In the genomic region with DNA sequence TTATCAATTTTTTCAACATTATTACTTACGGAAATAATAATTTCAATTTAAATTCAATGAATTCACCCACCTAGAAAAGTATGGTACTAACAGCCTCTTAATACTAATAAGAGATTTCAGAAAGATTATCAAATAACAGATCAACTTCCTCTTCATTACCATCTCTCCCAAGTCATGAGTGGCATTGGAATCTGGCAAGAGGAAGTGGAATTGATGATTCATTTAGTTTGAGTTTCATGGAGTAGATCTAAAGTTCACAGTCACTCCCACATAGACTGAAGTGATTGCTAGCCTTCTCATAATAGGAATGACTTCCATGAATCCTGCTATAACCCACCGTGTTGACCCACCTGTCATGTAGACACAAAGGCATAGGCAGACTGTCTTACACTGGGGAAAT, we compare ENCODE assay signal across 14 cellular contexts.
A peak's percentile ranks its signal among the peaks of the same experiment; 100 is the strongest.
DNase-seq lines count a peak whose midpoint lies in the region; FAIRE-seq and TF ChIP-seq lines count a peak whose summit lies in the region.
"Had no signal": no experiment of that assay in that cellular context is flagged by ENCODE, and none has a peak within 500 bp of the region (broad histone marks: within the 10 kb centered on the region; RNA-seq: fewer than 3 reads in every experiment).

No MANE protein-coding gene starts in this region.

- peak overlapping the region; percentile 59 for H3K4me2 ChIP-seq in endothelial cell of umbilical vein (ENCODE audit: insufficient read depth, low read length)

- H3K9me3 ChIP-seq in endothelial cell of umbilical vein (replicated peaks; ENCODE audit: control insufficient read depth, insufficient read depth, low read length) = no peaks in the 10 kb centered on the region

- H3K4me3 Mint-ChIP-seq in activated CD4-positive, alpha-beta T cell treated with anti-CD3 and anti-CD28 coated beads, Interleukin-2, amount 10 ng/mL, durations not matched to agents 7 days and 5 days = no peak overlapping the region
- H3K4me3 Mint-ChIP-seq: activated T-helper 17 cell treated with anti-CD3 and anti-CD28 coated beads, Interleukin-2, amount 50 U/mL, for 72 hours; nephron had no signal

- H3K36me3 Mint-ChIP-seq in activated CD4-positive, alpha-beta T cell treated with anti-CD3 and anti-CD28 coated beads, Interleukin-2, amount 10 ng/mL, durations not matched to agents 7 days and 5 days (ENCODE audit: low read depth) = no peaks in the 10 kb centered on the region

- no peaks in the 10 kb centered on the region for H3K79me2 ChIP-seq in endothelial cell of umbilical vein (ENCODE audit: control insufficient read depth, insufficient read depth, low read length)

- peak; percentile 77 for DNase-seq in EH (ENCODE audit: low read depth)
- peak; percentile 67 for DNase-seq in RCC 7860 (ENCODE audit: low spot score)
- peak; percentile 75 for DNase-seq in endothelial cell of umbilical vein (ENCODE audit: low read depth, low spot score)
- DNase-seq in non-pigmented ciliary epithelial cell (ENCODE audit: low read depth) = peak; percentile 47
- no peak for DNase-seq in activated CD4-positive, alpha-beta T cell treated with anti-CD3 and anti-CD28 coated beads, Interleukin-2, amount 10 ng/mL, durations not matched to agents 7 days and 5 days
- DNase-seq in NCI-H345 treated with DMSO at 0.1 percent for 48 hours (lab: John Stamatoyannopoulos, UW; ENCODE audit: unreplicated experiment) = no peak
- no peak for DNase-seq in NCI-H69 (lab: John Stamatoyannopoulos, UW)
- no peak for DNase-seq in KG1 (lab: John Stamatoyannopoulos, UW)
- DNase-seq: COR-L47, dorsolateral prefrontal cortex, NCI-H187 had no signal

- H3K9ac ChIP-seq in endothelial cell of umbilical vein (replicated peaks; ENCODE audit: extremely low read depth, insufficient read depth, low read length) = no peak overlapping the region

- CTCF ChIA-PET in endothelial cell of umbilical vein (lab: Charles Lee) = no interaction called here
- CTCF ChIA-PET in activated CD4-positive, alpha-beta T cell treated with anti-CD3 and anti-CD28 coated beads, Interleukin-2, amount 10 ng/mL, durations not matched to agents 7 days and 5 days (lab: Charles Lee) = no interaction called here

- dilution Hi-C loops in endothelial cell of umbilical vein (cut with MboI; ENCODE audit: extremely low pct_ligation_motif_present, low sequenced_read_pairs) = no loop called here

- no peaks in the 10 kb centered on the region for H3K9me1 ChIP-seq in endothelial cell of umbilical vein (replicated peaks; ENCODE audit: control insufficient read depth, extremely low read depth, insufficient read depth, low read length)

- H3K27me3 ChIP-seq in endothelial cell of umbilical vein (ENCODE audit: control insufficient read depth in 2 of 2, insufficient read depth in 2 of 2, low read length in 2 of 2) = no peaks in the 10 kb centered on the region
- H3K27me3 ChIP-seq: dorsolateral prefrontal cortex had no signal

- TF ChIP-seq CTCF in endothelial cell of umbilical vein (IDR thresholded peaks at IDR 0.05; ENCODE audit: extremely low read depth in 1 of 2, insufficient read depth in 1 of 2, low read depth in 1 of 2, low read length in 2 of 2) = no peak

- H3K36me3 ChIP-seq in endothelial cell of umbilical vein (ENCODE audit: control insufficient read depth in 2 of 2, extremely low read depth in 1 of 2, insufficient read depth in 2 of 2, low read length in 2 of 2) = no peaks in the 10 kb centered on the region

- no peak for TF ChIP-seq POLR2A in endothelial cell of umbilical vein (IDR thresholded peaks at IDR 0.05; ENCODE audit: low read depth, low read length)

- no TSS peak for BruUV-seq in endothelial cell of umbilical vein (replicated peaks; lab: Mats Ljungman, UMichigan)

- intact Hi-C loops in endothelial cell of umbilical vein (cut with micrococcal nuclease) = no loop called here

- H3K27me3 Mint-ChIP-seq in activated CD4-positive, alpha-beta T cell treated with anti-CD3 and anti-CD28 coated beads, Interleukin-2, amount 10 ng/mL, durations not matched to agents 7 days and 5 days = no peaks in the 10 kb centered on the region
- H3K27me3 Mint-ChIP-seq: activated T-helper 17 cell treated with anti-CD3 and anti-CD28 coated beads, Interleukin-2, amount 50 U/mL, for 72 hours had no signal

- H3K27ac ChIP-seq in endothelial cell of umbilical vein (ENCODE audit: insufficient read depth, low read depth, low read length) = peak overlapping the region; percentile 22
- H3K27ac ChIP-seq: dorsolateral prefrontal cortex had no signal

- POLR2A ChIA-PET in endothelial cell of umbilical vein (lab: Charles Lee) = no interaction called here
- POLR2A ChIA-PET in activated CD4-positive, alpha-beta T cell treated with anti-CD3 and anti-CD28 coated beads, Interleukin-2, amount 10 ng/mL, durations not matched to agents 7 days and 5 days (lab: Charles Lee) = no interaction called here

- peak; percentile 83 for FAIRE-seq in RCC 7860 (lab: Jason Lieb, UNC)
- peak; percentile 78 for FAIRE-seq in endothelial cell of umbilical vein (lab: Jason Lieb, UNC)
- FAIRE-seq: GM12891 had no signal

- no peak overlapping the region for H3K4me3 ChIP-seq in endothelial cell of umbilical vein (replicated peaks in 1 of 3; ENCODE audit: insufficient read depth in 1 of 3, low read depth in 1 of 3, low read length in 3 of 3)
- H3K4me3 ChIP-seq: dorsolateral prefrontal cortex had no signal

- no peaks in the 10 kb centered on the region for H3K4me1 Mint-ChIP-seq in activated CD4-positive, alpha-beta T cell treated with anti-CD3 and anti-CD28 coated beads, Interleukin-2, amount 10 ng/mL, durations not matched to agents 7 days and 5 days
- H3K4me1 Mint-ChIP-seq: activated T-helper 17 cell treated with anti-CD3 and anti-CD28 coated beads, Interleukin-2, amount 50 U/mL, for 72 hours had no signal

- no peaks in the 10 kb centered on the region for H3K9me3 Mint-ChIP-seq in activated CD4-positive, alpha-beta T cell treated with anti-CD3 and anti-CD28 coated beads, Interleukin-2, amount 10 ng/mL, durations not matched to agents 7 days and 5 days
- H3K9me3 Mint-ChIP-seq: activated T-helper 17 cell treated with anti-CD3 and anti-CD28 coated beads, Interleukin-2, amount 50 U/mL, for 72 hours had no signal

- peak overlapping the region; percentile 87 for H2AFZ ChIP-seq in endothelial cell of umbilical vein (ENCODE audit: low read depth, low read length)

- H3K4me1 ChIP-seq in endothelial cell of umbilical vein (ENCODE audit: control insufficient read depth, extremely low read depth, insufficient read depth, low read length) = peaks cover 14% of the 10 kb centered on the region

- no peaks in the 10 kb centered on the region for H4K20me1 ChIP-seq in endothelial cell of umbilical vein (replicated peaks; ENCODE audit: control insufficient read depth, extremely low read depth, insufficient read depth, low read length)

- H3K27ac Mint-ChIP-seq in activated CD4-positive, alpha-beta T cell treated with anti-CD3 and anti-CD28 coated beads, Interleukin-2, amount 10 ng/mL, durations not matched to agents 7 days and 5 days = no peak overlapping the region
- H3K27ac Mint-ChIP-seq: activated T-helper 17 cell treated with anti-CD3 and anti-CD28 coated beads, Interleukin-2, amount 50 U/mL, for 72 hours; nephron had no signal

TF ChIP-seq in endothelial cell of umbilical vein, 7 proteins besides CTCF, POLR2A, EP300 and RAD21:
- TF ChIP-seq FOS (IDR thresholded peaks at IDR 0.05; ENCODE audit: borderline replicate concordance, insufficient read depth, low read length) (peak; percentile 73), GATA2 (IDR thresholded peaks at IDR 0.05; ENCODE audit: insufficient read depth, insufficient read length, low read depth, low read length) (peak; percentile 84), JUN (IDR thresholded peaks at IDR 0.05; ENCODE audit: borderline replicate concordance, insufficient read depth, insufficient read length, low read depth) (peak; percentile 34)
- TF ChIP-seq, protein P1, sequence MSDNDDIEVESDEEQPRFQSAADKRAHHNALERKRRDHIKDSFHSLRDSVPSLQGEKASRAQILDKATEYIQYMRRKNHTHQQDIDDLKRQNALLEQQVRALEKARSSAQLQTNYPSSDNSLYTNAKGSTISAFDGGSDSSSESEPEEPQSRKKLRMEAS (IDR thresholded peaks at IDR 0.05; ENCODE audit: insufficient read depth, insufficient read length) = no peak

Comparison
In these comparisons a context has a peak if more than half of its experiments do, and no peak if none do; other contexts are left out.
1. DNase-seq: peak in EH (single experiment), RCC 7860 (single experiment), endothelial cell of umbilical vein (single experiment) and non-pigmented ciliary epithelial cell (single experiment); none in activated CD4-positive, alpha-beta T cell treated with anti-CD3 and anti-CD28 coated beads, Interleukin-2, amount 10 ng/mL, durations not matched to agents 7 days and 5 days (single experiment), NCI-H345 treated with DMSO at 0.1 percent for 48 hours (single experiment), NCI-H69 (single experiment) and KG1 (single experiment).